ENCODE assay signal across 12 cellular contexts in the genomic region with DNA sequence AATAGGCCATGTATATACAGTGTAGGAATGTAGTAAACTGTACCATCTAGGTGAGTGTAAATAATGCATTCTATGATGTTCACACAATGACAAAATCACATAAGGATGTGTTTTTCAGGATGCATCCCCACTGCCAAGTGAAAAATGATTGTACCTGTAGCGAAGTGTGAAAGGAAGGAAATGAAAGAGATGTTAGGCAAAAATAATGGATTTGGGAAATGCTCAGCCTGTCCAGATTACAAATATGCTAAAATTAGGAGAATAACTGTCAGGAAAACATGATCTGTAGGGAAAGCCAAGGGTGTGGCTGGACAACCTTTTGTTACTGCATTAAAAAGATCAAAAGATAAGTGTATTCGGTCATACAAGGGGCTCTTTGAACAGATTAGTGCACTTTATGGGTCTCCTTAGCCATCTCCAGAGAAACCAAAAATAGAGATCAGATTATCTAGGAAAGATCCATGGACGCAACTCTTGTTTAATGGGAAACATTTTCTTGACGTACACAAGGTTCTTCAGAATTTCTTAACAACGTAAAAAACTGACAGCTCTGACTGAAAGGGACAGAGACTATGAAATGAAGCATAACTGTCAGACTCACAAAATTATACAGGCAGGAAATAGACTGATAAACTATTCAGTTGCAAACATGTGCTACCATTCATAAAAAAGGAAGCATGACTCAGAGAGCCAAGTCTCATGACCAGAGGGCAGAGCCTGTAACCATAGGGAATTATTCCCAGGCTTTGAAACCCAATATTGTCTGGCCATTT.
DNase-seq lines count a peak whose midpoint lies in the region; ATAC-seq and TF ChIP-seq lines count a peak whose summit lies in the region.
"Had no signal": no experiment of that assay in that cellular context is flagged by ENCODE, and none has a peak within 500 bp of the region (broad histone marks: within the 10 kb centered on the region; RNA-seq: fewer than 3 reads in every experiment).

No MANE protein-coding gene starts in this region.

- in situ Hi-C loops in Caki2 (cut with HindIII; ENCODE audit: low pct_unique_long_range_greater_than_20kb, low sequenced_read_pairs), result no loop called here

- H3K4me3 ChIP-seq in MG63 (no peak overlapping the region), cardiac fibroblast (replicated peaks in 1 of 2; ENCODE audit: low read depth in 2 of 2, low read length in 2 of 2) (no peak overlapping the region), mesenchymal stem cell (ENCODE audit: insufficient read depth in 1 of 2, low read depth in 1 of 2, low read length in 2 of 2) (no peak overlapping the region)
- H3K4me3 ChIP-seq: GM23338, tibial artery had no signal

- TF ChIP-seq CTCF in cardiac fibroblast (IDR thresholded peaks at IDR 0.05; ENCODE audit: low read depth, low read length), result no peak

- no peak overlapping the region for H2BK15ac ChIP-seq in mesenchymal stem cell (ENCODE audit: low read depth, poor library complexity, severe bottlenecking)

- DNase-seq in Caki2 (ENCODE audit: low read depth), result peak; percentile 33
- peak; percentile 43 for DNase-seq in MG63
- peak; percentile 87 to 93 for DNase-seq in cardiac fibroblast (ENCODE audit: low read depth in 2 of 2)
- DNase-seq in mesenchymal stem cell, result peak; percentile 87
- no peak for DNase-seq in activated CD8-positive, alpha-beta memory T cell treated with anti-CD3 and anti-CD28 coated beads, Interleukin-2, amount 50 U/mL, for 48 hours
- DNase-seq: activated effector memory CD4-positive, alpha-beta T cell treated with Interleukin-2 at 50 U/mL for 16 hours; SHP77 treated with DMSO at 0.1 percent for 48 hours had no signal

- H4K8ac ChIP-seq in mesenchymal stem cell (ENCODE audit: low read length), result no peak overlapping the region

- H2BK12ac ChIP-seq in mesenchymal stem cell (ENCODE audit: low read length in 2 of 2), result peak overlapping the region in 1 of 2 experiments; percentile 15

- H3K9ac ChIP-seq in mesenchymal stem cell (ENCODE audit: low read length), result peak overlapping the region; percentile 46

- H3K27ac ChIP-seq in mesenchymal stem cell (ENCODE audit: low read length, poor library complexity, severe bottlenecking), result no peak overlapping the region
- H3K27ac ChIP-seq: tibial artery had no signal

- H3K9me3 ChIP-seq in MG63 (no peaks in the 10 kb centered on the region), mesenchymal stem cell (ENCODE audit: control insufficient read depth, low read length) (no peaks in the 10 kb centered on the region)
- H3K9me3 ChIP-seq: tibial artery had no signal

- no peak overlapping the region for H2BK5ac ChIP-seq in mesenchymal stem cell (ENCODE audit: low read depth, low read length, poor library complexity, severe bottlenecking)

- H3K14ac ChIP-seq in mesenchymal stem cell (ENCODE audit: low read length in 2 of 2), result no peak overlapping the region

- no peak overlapping the region for H3K23ac ChIP-seq in mesenchymal stem cell (ENCODE audit: low read length in 2 of 2)

- WGBS in mesenchymal stem cell, result 62% methylated on average over 5 of the region's 5 CpGs

- no peak overlapping the region for H2BK120ac ChIP-seq in mesenchymal stem cell (ENCODE audit: low read depth, low read length)

- H3K4me2 ChIP-seq in mesenchymal stem cell (ENCODE audit: low read length, poor library complexity, severe bottlenecking), result no peak overlapping the region
- H3K4me2 ChIP-seq: GM23338 had no signal

- H3K18ac ChIP-seq in mesenchymal stem cell (ENCODE audit: low read depth in 1 of 2, low read length in 2 of 2), result no peak overlapping the region

- H3K27me3 ChIP-seq in MG63 (no peaks in the 10 kb centered on the region), mesenchymal stem cell (ENCODE audit: control insufficient read depth in 1 of 2, insufficient read depth in 1 of 2, low read length in 2 of 2) (no peaks in the 10 kb centered on the region)
- H3K27me3 ChIP-seq: tibial artery had no signal

- no peak for ATAC-seq in HG03460 (IDR thresholded peaks at IDR 0.05; ENCODE audit: unreplicated experiment)
- ATAC-seq in GM21576 (IDR thresholded peaks at IDR 0.05; ENCODE audit: unreplicated experiment), result no peak
- ATAC-seq in GM18867 (IDR thresholded peaks at IDR 0.05; ENCODE audit: unreplicated experiment), result no peak
- ATAC-seq: GM23338 had no signal

- no peak overlapping the region for H2AK5ac ChIP-seq in mesenchymal stem cell (ENCODE audit: low read length, severe bottlenecking)

- no peaks in the 10 kb centered on the region for H3K79me1 ChIP-seq in mesenchymal stem cell (replicated peaks; ENCODE audit: low read length, poor library complexity, severe bottlenecking)

- H3K36me3 ChIP-seq in MG63, result no peaks in the 10 kb centered on the region
- H3K36me3 ChIP-seq in mesenchymal stem cell (ENCODE audit: control insufficient read depth in 1 of 2, insufficient read depth in 2 of 2, low read depth in 1 of 2, low read length in 2 of 2), result no peaks in the 10 kb centered on the region
- H3K36me3 ChIP-seq: tibial artery had no signal

- no peak overlapping the region for H4K91ac ChIP-seq in mesenchymal stem cell (ENCODE audit: low read length)

- no peaks in the 10 kb centered on the region for H3K4me1 ChIP-seq in mesenchymal stem cell (ENCODE audit: control insufficient read depth, insufficient read depth, low read depth, low read length)
- H3K4me1 ChIP-seq: tibial artery had no signal

- H2AFZ ChIP-seq in mesenchymal stem cell (ENCODE audit: low read depth, low read length), result no peak overlapping the region
- H2AFZ ChIP-seq: GM23338 had no signal

- H3K4ac ChIP-seq in mesenchymal stem cell (ENCODE audit: low read depth in 1 of 2, low read length in 2 of 2), result no peak overlapping the region
